Comparison of ENCODE assay signal across 13 cellular contexts in the genomic region with DNA sequence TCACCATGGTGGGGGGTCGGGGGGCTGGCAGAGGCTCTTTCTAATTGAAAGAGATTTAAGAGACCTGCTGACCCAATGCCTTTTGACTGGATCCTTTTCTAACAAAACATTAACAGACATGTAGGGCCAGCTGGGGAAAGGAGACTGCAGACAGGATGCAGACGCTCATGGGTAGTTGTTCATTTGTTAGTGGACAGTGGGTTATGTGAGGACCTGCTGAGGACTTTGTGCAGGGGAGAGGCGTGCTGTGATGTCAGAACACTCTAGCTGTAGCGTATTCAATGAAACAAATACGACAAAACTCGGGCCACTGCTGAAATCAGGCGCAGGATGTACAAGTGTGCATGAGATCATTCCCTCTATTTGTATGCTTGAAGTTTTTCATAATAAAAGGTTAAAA. TPM values are rescaled to one million over a fixed set of nuclear protein-coding genes. Genes with fewer than 3 reads are reported as not detected.
DNase-seq lines count a peak whose midpoint lies in the region; ATAC-seq and TF ChIP-seq lines count a peak whose summit lies in the region.
"Had no signal": no experiment of that assay in that cellular context is flagged by ENCODE, and none has a peak within 500 bp of the region (broad histone marks: within the 10 kb centered on the region; RNA-seq: fewer than 3 reads in every experiment).

No MANE protein-coding gene starts in this region.

- H3K27ac ChIP-seq in SK-N-MC (0 out of 2 replicates have a peak overlapping the region, but pooled peaks have one; percentile 13), hepatocyte (peak overlapping the region; percentile 90), ascending aorta (no peak overlapping the region)
- H3K27ac ChIP-seq: left lung had no signal

- 65% methylated on average over 7 of the region's 7 CpGs for WGBS in hepatocyte (ENCODE audit: low lambda C conversion rate, missing lambda C conversion rate)

- H3K36me3 ChIP-seq in SK-N-MC (ENCODE audit: insufficient read depth, low read length) (no peaks in the 10 kb centered on the region), hepatocyte (replicated peaks; ENCODE audit: insufficient read depth, low read depth) (no peaks in the 10 kb centered on the region), ascending aorta (no peaks in the 10 kb centered on the region)
- H3K36me3 ChIP-seq: left lung had no signal

- H3K27me3 ChIP-seq in hepatocyte (no peaks in the 10 kb centered on the region), ascending aorta (no peaks in the 10 kb centered on the region)
- H3K27me3 ChIP-seq: left lung had no signal

- H3K9me3 ChIP-seq in SK-N-MC (ENCODE audit: low read depth, low read length) (no peaks in the 10 kb centered on the region), hepatocyte (ENCODE audit: low read depth) (no peaks in the 10 kb centered on the region), ascending aorta (no peaks in the 10 kb centered on the region)
- H3K9me3 ChIP-seq: left lung had no signal

- no peaks in the 10 kb centered on the region for H4K20me1 ChIP-seq in hepatocyte (ENCODE audit: insufficient read depth, poor library complexity, severe bottlenecking)

- no peaks in the 10 kb centered on the region for H3K9me2 ChIP-seq in hepatocyte (replicated peaks; ENCODE audit: insufficient read depth)

- intact Hi-C loops in ascending aorta (cut with DNase I), result loop anchor here (2.0 kb wide), 2 partner anchors 25 to 409 kb away; no protein-coding TSS in a partner anchor
- intact Hi-C loops in sciatic nerve (cut with DNase I), result no loop called here

- H3K4me1 ChIP-seq in hepatocyte (ENCODE audit: insufficient read depth), result peaks cover 55% of the 10 kb centered on the region
- H3K4me1 ChIP-seq in ascending aorta, result no peaks in the 10 kb centered on the region

- H3K9ac ChIP-seq in SK-N-MC (ENCODE audit: insufficient read length), result no peak overlapping the region

- peak overlapping the region; percentile 71 for H3K4me2 ChIP-seq in hepatocyte

- ATAC-seq in sciatic nerve, result no peak
- ATAC-seq: left lung had no signal

- no peak overlapping the region for H2AFZ ChIP-seq in hepatocyte

- peak; percentile 29 for DNase-seq in EH (ENCODE audit: low read depth)
- DNase-seq in SK-N-MC (ENCODE audit: low read depth, low spot score), result no peak
- peak; percentile 56 for DNase-seq in hepatocyte (ENCODE audit: low spot score)
- peak; percentile 67 for DNase-seq in renal cortical epithelial cell (ENCODE audit: low read depth)
- no peak for DNase-seq in ascending aorta (ENCODE audit: low spot score in 2 of 2)
- DNase-seq in NCI-H748 treated with DMSO at 0.1 percent for 48 hours (lab: John Stamatoyannopoulos, UW), result no peak
- DNase-seq in sciatic nerve (ENCODE audit: low spot score), result no peak
- DNase-seq in medulla oblongata (ENCODE audit: extremely low spot score), result no peak
- DNase-seq: activated CD4-positive, CD25-positive, alpha-beta regulatory T cell; activated effector memory CD4-positive, alpha-beta T cell treated with anti-CD3 and anti-CD28 coated beads, Interleukin-2, amount 50 U/mL, for 16 hours; left lung; stimulated activated CD4-positive, alpha-beta T cell treated with anti-CD3 and anti-CD28 coated beads, Interleukin-1b, Interleukin-23, amount 100 ng/mL, for 48 hours had no signal

- TF ChIP-seq CTCF in hepatocyte (IDR thresholded peaks at IDR 0.05; ENCODE audit: poor library complexity) (no peak), ascending aorta (IDR thresholded peaks at IDR 0.05) (no peak)

- no peak overlapping the region for H3K4me3 ChIP-seq in SK-N-MC
- H3K4me3 ChIP-seq in hepatocyte, result no peak overlapping the region
- no peak overlapping the region for H3K4me3 ChIP-seq in ascending aorta

- peaks cover 2% of the 10 kb centered on the region for H3K79me2 ChIP-seq in hepatocyte

RNA-seq across cellular contexts. Expression of a gene that starts 1.1 kb away (rescaled TPM):
- total RNA-seq in hepatocyte, result 7.9 and 9.5 TPM in 2 replicates
- 21.1 and 25.3 TPM in 2 replicates for polyA plus RNA-seq in hepatocyte
- total RNA-seq in renal cortical epithelial cell, result 2.9 and 3.0 TPM in 2 replicates
- not detected for total RNA-seq in ascending aorta
- total RNA-seq in sciatic nerve, result 0.31 TPM
- total RNA-seq: OCI-LY7 had no signal

RNA-seq across cellular contexts. Expression of a gene that starts 34.1 kb away (rescaled TPM):
- 33.0 and 44.7 TPM in 2 replicates for total RNA-seq in hepatocyte
- polyA plus RNA-seq in hepatocyte, result 147 and 151 TPM in 2 replicates
- total RNA-seq in renal cortical epithelial cell, result 10.5 and 40.5 TPM in 2 replicates
- total RNA-seq in ascending aorta, result 2.6 TPM
- total RNA-seq in sciatic nerve, result 32.7 TPM

RNA-seq across cellular contexts. Expression of a gene that starts 43.4 kb away (rescaled TPM):
- 38.1 and 41.5 TPM in 2 replicates for total RNA-seq in hepatocyte
- polyA plus RNA-seq in hepatocyte, result 66.3 and 68.2 TPM in 2 replicates
- 50.2 and 52.4 TPM in 2 replicates for total RNA-seq in renal cortical epithelial cell
- total RNA-seq in ascending aorta, result 104 TPM
- total RNA-seq in sciatic nerve, result 55.2 TPM

RNA-seq across cellular contexts. Expression of a gene that starts 58.2 kb away (rescaled TPM):
- total RNA-seq in hepatocyte (2.3 and 6.7 TPM in 2 replicates), renal cortical epithelial cell (not detected in 2 replicates), ascending aorta (not detected), sciatic nerve (not detected)
- polyA plus RNA-seq in hepatocyte, result 0.86 and 1.1 TPM in 2 replicates
- total RNA-seq: left lung, OCI-LY7 had no signal

Comparison
In these comparisons a context has a peak if more than half of its experiments do, and no peak if none do; other contexts are left out.
1. DNase-seq: peak in EH (single experiment), hepatocyte (single experiment) and renal cortical epithelial cell (single experiment); none in SK-N-MC (single experiment), ascending aorta (0 of 2), NCI-H748 treated with DMSO at 0.1 percent for 48 hours (single experiment), sciatic nerve (single experiment) and medulla oblongata (single experiment).
2. H3K27ac ChIP-seq: peak in SK-N-MC (single experiment) and hepatocyte (single experiment); none in ascending aorta (0 of 2).